Comparison of ENCODE assay signal across 2 cellular contexts in genomic region chr9:109795613-109796012, GRCh38.
TF ChIP-seq lines count a peak whose summit lies in the region.

No MANE protein-coding gene starts in this region.

TF ChIP-seq in liver, 16 proteins besides CTCF, POLR2A, EP300 and RAD21:
- no peak for TF ChIP-seq REST (IDR thresholded peaks at IDR 0.05)
- peak; percentile 41 to 67 for TF ChIP-seq HNF4A (conservative IDR thresholded peaks at IDR 0.05)
- peak; percentile 40 to 46 for TF ChIP-seq RXRA (IDR thresholded peaks at IDR 0.05)
- TF ChIP-seq SP1 (IDR thresholded peaks at IDR 0.05) = peak; percentile 69
TF ChIP-seq in liver: peak in this region for 3.

TF ChIP-seq in HepG2, 621 proteins besides CTCF, POLR2A, EP300 and RAD21:
- TF ChIP-seq E2F2 (CRISPR knock-in tag; IDR thresholded peaks at IDR 0.05; ENCODE audit: borderline replicate concordance) (no peak), HNRNPK (IDR thresholded peaks at IDR 0.05; ENCODE audit: low read depth, low read length, poor library complexity, severe bottlenecking) (no peak), BORCS8-MEF2B (CRISPR knock-in tag; IDR thresholded peaks at IDR 0.05) (no peak), KMT2B (CRISPR knock-in tag; IDR thresholded peaks at IDR 0.05) (no peak), U2AF1 (optimal IDR thresholded peaks at IDR 0.05; ENCODE audit: low read depth, low read length) (no peak), ZNF121 (CRISPR knock-in tag; IDR thresholded peaks at IDR 0.05) (no peak), RARA (CRISPR knock-in tag; IDR thresholded peaks at IDR 0.05) (no peak), GFI1 (CRISPR knock-in tag; IDR thresholded peaks at IDR 0.05; ENCODE audit: borderline replicate concordance) (no peak), GRHL1 (CRISPR knock-in tag; conservative IDR thresholded peaks at IDR 0.05) (no peak), CEBPB (IDR thresholded peaks at IDR 0.05; ENCODE audit: borderline replicate concordance, low read depth, low read length) (no peak), GATAD1 (CRISPR knock-in tag; IDR thresholded peaks at IDR 0.05) (no peak)
